ENCODE assay signal across 8 cellular contexts in genomic region chr5:137666109-137666850, GRCh38.
A peak's percentile ranks its signal among the peaks of the same experiment; 100 is the strongest.
DNase-seq lines count a peak whose midpoint lies in the region; ATAC-seq and FAIRE-seq lines count a peak whose summit lies in the region.

No MANE protein-coding gene starts in this region.

- DNase-seq in NOMO-1 treated with DMSO at 0.1 percent for 48 hours (lab: John Stamatoyannopoulos, UW; ENCODE audit: unreplicated experiment): peak; percentile 90
- peak; percentile 67 for DNase-seq in activated naive CD4-positive, alpha-beta T cell treated with anti-CD3 and anti-CD28 coated beads for 36 hours
- peak; percentile 38 for DNase-seq in mucosa of gallbladder (ENCODE audit: low spot score)
- DNase-seq in AG08395 (ENCODE audit: low spot score): no peak
- DNase-seq in hippocampal formation (lab: John Stamatoyannopoulos, UW): no peak
- DNase-seq in HTR-8/SVneo (ENCODE audit: insufficient read length, low spot score): no peak

- ATAC-seq in GM18499 (IDR thresholded peaks at IDR 0.05; ENCODE audit: insufficient read depth, unreplicated experiment): peak; percentile 96
- ATAC-seq in HG02571 (IDR thresholded peaks at IDR 0.05; ENCODE audit: unreplicated experiment): peak; percentile 100

- no peak overlapping the region for H3K4me3 Mint-ChIP-seq in activated naive CD4-positive, alpha-beta T cell treated with anti-CD3 and anti-CD28 coated beads for 36 hours

- intact Hi-C loops in activated naive CD4-positive, alpha-beta T cell treated with anti-CD3 and anti-CD28 coated beads for 36 hours (cut with micrococcal nuclease): loop anchor here (1.0 to 10.0 kb wide), 2 partner anchors 71 to 469 kb away; partner anchors contain the start of gene NME5

- H3K9me3 Mint-ChIP-seq in activated naive CD4-positive, alpha-beta T cell treated with anti-CD3 and anti-CD28 coated beads for 36 hours: no peaks in the 10 kb centered on the region

- no peak for FAIRE-seq in HTR-8/SVneo (lab: Jason Lieb, UNC)

- H3K4me1 Mint-ChIP-seq in activated naive CD4-positive, alpha-beta T cell treated with anti-CD3 and anti-CD28 coated beads for 36 hours (ENCODE audit: low read depth): peaks cover 24% of the 10 kb centered on the region

- H3K36me3 Mint-ChIP-seq in activated naive CD4-positive, alpha-beta T cell treated with anti-CD3 and anti-CD28 coated beads for 36 hours (ENCODE audit: low read depth): peaks cover 3% of the 10 kb centered on the region

- CTCF ChIA-PET in activated naive CD4-positive, alpha-beta T cell treated with anti-CD3 and anti-CD28 coated beads for 36 hours (lab: Charles Lee): interaction anchor here (0.6 to 6.9 kb wide), 7 partner anchors 29 to 370 kb away, joined by 3 to 69 read pairs (median 6); partner anchors contain the start of gene KLHL3

- peak overlapping the region; percentile 34 for H3K27ac Mint-ChIP-seq in activated naive CD4-positive, alpha-beta T cell treated with anti-CD3 and anti-CD28 coated beads for 36 hours

- no peaks in the 10 kb centered on the region for H3K27me3 Mint-ChIP-seq in activated naive CD4-positive, alpha-beta T cell treated with anti-CD3 and anti-CD28 coated beads for 36 hours (ENCODE audit: low read depth)

Comparison
In these comparisons a context has a peak if more than half of its experiments do, and no peak if none do; other contexts are left out.
1. DNase-seq: peak in NOMO-1 treated with DMSO at 0.1 percent for 48 hours (single experiment), activated naive CD4-positive, alpha-beta T cell treated with anti-CD3 and anti-CD28 coated beads for 36 hours (single experiment) and mucosa of gallbladder (single experiment); none in AG08395 (single experiment), hippocampal formation (0 of 2) and HTR-8/SVneo (single experiment).